Comparison of ENCODE assay signal across 7 cellular contexts in the genomic region with DNA sequence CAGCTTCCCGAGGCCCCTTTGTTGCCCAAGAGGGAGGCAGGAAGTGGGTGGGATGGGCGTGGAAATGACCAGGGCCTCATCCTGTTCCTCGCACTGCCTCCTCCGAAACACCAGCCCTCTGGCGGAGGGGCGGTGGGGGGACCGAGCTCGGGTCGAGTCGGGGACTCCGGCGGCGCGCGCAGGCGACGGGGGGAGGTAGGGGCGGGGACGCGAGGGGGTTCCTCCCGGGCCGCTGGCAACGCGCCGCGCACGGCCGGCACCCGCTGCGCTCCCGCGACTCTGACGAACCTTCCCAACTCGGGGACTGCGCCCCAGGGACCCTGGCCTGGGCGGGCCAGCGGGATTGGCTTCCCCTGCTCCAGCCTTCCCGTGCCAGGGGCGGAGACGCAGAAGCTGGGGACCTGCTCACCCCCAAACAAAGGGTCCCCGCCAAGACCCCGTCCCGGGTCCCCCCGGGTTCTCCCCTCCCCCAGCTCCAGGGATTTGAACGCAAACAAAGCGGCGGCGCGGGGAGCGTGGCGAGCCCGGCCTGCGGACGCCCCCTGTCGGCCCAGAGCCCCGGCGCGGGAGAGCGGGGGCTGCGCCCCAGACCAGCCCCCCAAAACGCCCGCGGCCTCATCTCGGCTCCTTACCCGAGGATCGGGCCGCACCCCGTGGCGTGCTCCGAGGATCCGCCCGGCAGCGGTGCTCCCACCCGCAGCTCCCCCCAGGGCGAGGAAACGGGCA. TPM values are rescaled to one million over a fixed set of nuclear protein-coding genes. Genes with fewer than 3 reads are reported as not detected.
DNase-seq lines count a peak whose midpoint lies in the region; ATAC-seq and TF ChIP-seq lines count a peak whose summit lies in the region.

No MANE protein-coding gene starts in this region.

- peak overlapping the region; percentile 96 for H4K91ac ChIP-seq in mesenchymal stem cell (ENCODE audit: low read length)

- no peak overlapping the region for H2AK5ac ChIP-seq in mesenchymal stem cell (ENCODE audit: low read length, severe bottlenecking)

- no peak overlapping the region for H2AFZ ChIP-seq in mesenchymal stem cell (ENCODE audit: low read depth, low read length)

- H2BK120ac ChIP-seq in mesenchymal stem cell (ENCODE audit: low read depth, low read length) = peak overlapping the region; percentile 97

- peak overlapping the region in 1 of 2 experiments; percentile 95 for H3K23ac ChIP-seq in mesenchymal stem cell (ENCODE audit: low read length in 2 of 2)

- POLR2A ChIA-PET in activated CD8-positive, alpha-beta T cell treated with anti-CD3 and anti-CD28 coated beads for 36 hours (lab: Charles Lee) = interaction anchor here (0.7 to 3.6 kb wide), 7 partner anchors 9 to 82 kb away, joined by 3 to 30 read pairs (median 3); partner anchors contain the start of gene ANKRD39

- peaks cover 8% of the 10 kb centered on the region for H3K36me3 Mint-ChIP-seq in activated CD8-positive, alpha-beta T cell treated with anti-CD3 and anti-CD28 coated beads for 36 hours (ENCODE audit: low read depth)
- peaks cover 26% of the 10 kb centered on the region for H3K36me3 Mint-ChIP-seq in endodermal cell (ENCODE audit: low read depth)
- peaks cover 31 to 42% of the 10 kb centered on the region in 2 donors for H3K36me3 Mint-ChIP-seq in stimulated activated naive B cell treated with anti-CD40 and anti-IgM and Interleukin-4, amounts not matched to agents 10 μg/mL and 1 μg/mL and 100 μg/mL, for 72 hours

- H3K27me3 Mint-ChIP-seq in activated CD8-positive, alpha-beta T cell treated with anti-CD3 and anti-CD28 coated beads for 36 hours = peaks cover 3% of the 10 kb centered on the region
- H3K27me3 Mint-ChIP-seq in endodermal cell (ENCODE audit: insufficient read depth) = no peaks in the 10 kb centered on the region
- H3K27me3 Mint-ChIP-seq in stimulated activated naive B cell treated with anti-CD40 and anti-IgM and Interleukin-4, amounts not matched to agents 10 μg/mL and 1 μg/mL and 100 μg/mL, for 72 hours = peaks cover 0 to 23% of the 10 kb centered on the region in 2 donors

- H3K18ac ChIP-seq in mesenchymal stem cell (ENCODE audit: low read depth in 1 of 2, low read length in 2 of 2) = peak overlapping the region; percentile 75 to 97

- 0% methylated on average over 15 to 76 of the region's 76 CpGs for WGBS in endodermal cell (ENCODE audit: insufficient coverage in 1 of 2, insufficient read length in 1 of 2), 2 experiments
- WGBS in mesenchymal stem cell = under 1% methylated on average over 26 of the region's 76 CpGs

- H3K9me3 ChIP-seq in endodermal cell (ENCODE audit: control insufficient read depth, low read length) (no peaks in the 10 kb centered on the region), mesenchymal stem cell (ENCODE audit: control insufficient read depth, low read length) (no peaks in the 10 kb centered on the region)

- no peaks in the 10 kb centered on the region for H3K9me3 Mint-ChIP-seq in activated CD8-positive, alpha-beta T cell treated with anti-CD3 and anti-CD28 coated beads for 36 hours
- H3K9me3 Mint-ChIP-seq in endodermal cell = no peaks in the 10 kb centered on the region
- no peaks in the 10 kb centered on the region for H3K9me3 Mint-ChIP-seq in stimulated activated naive B cell treated with anti-CD40 and anti-IgM and Interleukin-4, amounts not matched to agents 10 μg/mL and 1 μg/mL and 100 μg/mL, for 72 hours

- DNase-seq in NCI-H460 (ENCODE audit: extremely low read depth, low read depth) (peak; percentile 83), endodermal cell (peak; percentile 93), mesenchymal stem cell (peak; percentile 95)
- DNase-seq in activated CD8-positive, alpha-beta T cell treated with anti-CD3 and anti-CD28 coated beads for 36 hours = peak; percentile 81
- DNase-seq in stimulated activated naive B cell treated with anti-CD40 and anti-IgM and Interleukin-4, amounts not matched to agents 10 μg/mL and 1 μg/mL and 100 μg/mL, for 72 hours = peak; percentile 41

- H2BK12ac ChIP-seq in mesenchymal stem cell (ENCODE audit: low read length in 2 of 2) = no peak overlapping the region

- H3K36me3 ChIP-seq in endodermal cell (ENCODE audit: control insufficient read depth, insufficient read depth, low read length) (peaks cover 39% of the 10 kb centered on the region), mesenchymal stem cell (ENCODE audit: control insufficient read depth in 1 of 2, insufficient read depth in 2 of 2, low read depth in 1 of 2, low read length in 2 of 2) (peaks cover 36% of the 10 kb centered on the region in 2 experiments)

- CTCF ChIA-PET in activated CD8-positive, alpha-beta T cell treated with anti-CD3 and anti-CD28 coated beads for 36 hours (lab: Charles Lee) = interaction anchor here (0.9 to 7.1 kb wide), 10 partner anchors 8 to 244 kb away, joined by 3 to 61 read pairs (median 5); partner anchors contain the start of genes ANKRD36 and ANKRD39

- H2BK5ac ChIP-seq in mesenchymal stem cell (ENCODE audit: low read depth, low read length, poor library complexity, severe bottlenecking) = peak overlapping the region; percentile 87

- peak overlapping the region; percentile 19 to 95 for H3K14ac ChIP-seq in mesenchymal stem cell (ENCODE audit: low read length in 2 of 2)

- ATAC-seq in HG02798 (IDR thresholded peaks at IDR 0.05; ENCODE audit: poor library complexity, unreplicated experiment) = peak; percentile 51
- ATAC-seq in activated CD8-positive, alpha-beta T cell treated with anti-CD3 and anti-CD28 coated beads for 36 hours = peak; percentile 65
- ATAC-seq in stimulated activated naive B cell treated with anti-CD40 and anti-IgM and Interleukin-4, amounts not matched to agents 10 μg/mL and 1 μg/mL and 100 μg/mL, for 72 hours (replicated peaks) = peak; percentile 40 to 42

- H3K4me1 ChIP-seq in endodermal cell (ENCODE audit: control insufficient read depth, insufficient read depth, low read length) (peaks cover 11% of the 10 kb centered on the region), mesenchymal stem cell (ENCODE audit: control insufficient read depth, insufficient read depth, low read depth, low read length) (peaks cover 25% of the 10 kb centered on the region)

- peaks cover 38% of the 10 kb centered on the region for H3K4me1 Mint-ChIP-seq in activated CD8-positive, alpha-beta T cell treated with anti-CD3 and anti-CD28 coated beads for 36 hours (ENCODE audit: low read depth)
- peaks cover 28% of the 10 kb centered on the region for H3K4me1 Mint-ChIP-seq in endodermal cell
- peaks cover 32 to 47% of the 10 kb centered on the region in 2 donors for H3K4me1 Mint-ChIP-seq in stimulated activated naive B cell treated with anti-CD40 and anti-IgM and Interleukin-4, amounts not matched to agents 10 μg/mL and 1 μg/mL and 100 μg/mL, for 72 hours

- H3K4me3 Mint-ChIP-seq in activated CD8-positive, alpha-beta T cell treated with anti-CD3 and anti-CD28 coated beads for 36 hours = peak overlapping the region; percentile 78
- peak overlapping the region; percentile 83 for H3K4me3 Mint-ChIP-seq in endodermal cell
- H3K4me3 Mint-ChIP-seq in stimulated activated naive B cell treated with anti-CD40 and anti-IgM and Interleukin-4, amounts not matched to agents 10 μg/mL and 1 μg/mL and 100 μg/mL, for 72 hours = peak overlapping the region; percentile 80 to 85

- intact Hi-C loops in activated CD8-positive, alpha-beta T cell treated with anti-CD3 and anti-CD28 coated beads for 36 hours (cut with micrococcal nuclease) = no loop called here

- H3K27ac Mint-ChIP-seq in activated CD8-positive, alpha-beta T cell treated with anti-CD3 and anti-CD28 coated beads for 36 hours = peak overlapping the region; percentile 82
- H3K27ac Mint-ChIP-seq in endodermal cell = peak overlapping the region; percentile 92
- H3K27ac Mint-ChIP-seq in stimulated activated naive B cell treated with anti-CD40 and anti-IgM and Interleukin-4, amounts not matched to agents 10 μg/mL and 1 μg/mL and 100 μg/mL, for 72 hours = peak overlapping the region; percentile 88

- H3K4me2 ChIP-seq in mesenchymal stem cell (ENCODE audit: low read length, poor library complexity, severe bottlenecking) = peak overlapping the region; percentile 78

- peak overlapping the region; percentile 50 to 93 for H3K4ac ChIP-seq in mesenchymal stem cell (ENCODE audit: low read depth in 1 of 2, low read length in 2 of 2)

- peak overlapping the region; percentile 98 for H3K27ac ChIP-seq in endodermal cell (ENCODE audit: low read depth, low read length)
- peak overlapping the region; percentile 90 for H3K27ac ChIP-seq in mesenchymal stem cell (ENCODE audit: low read length, poor library complexity, severe bottlenecking)

- peak overlapping the region; percentile 93 for H3K4me3 ChIP-seq in endodermal cell (ENCODE audit: low read length)
- peak overlapping the region; percentile 76 to 91 for H3K4me3 ChIP-seq in mesenchymal stem cell (ENCODE audit: insufficient read depth in 1 of 2, low read depth in 1 of 2, low read length in 2 of 2)

- H3K27me3 ChIP-seq in endodermal cell (ENCODE audit: control insufficient read depth, insufficient read depth, low read length, poor library complexity, severe bottlenecking) = no peaks in the 10 kb centered on the region
- peaks cover 0 to 6% of the 10 kb centered on the region in 2 experiments for H3K27me3 ChIP-seq in mesenchymal stem cell (ENCODE audit: control insufficient read depth in 1 of 2, insufficient read depth in 1 of 2, low read length in 2 of 2)

- peak overlapping the region; percentile 99 for H4K8ac ChIP-seq in mesenchymal stem cell (ENCODE audit: low read length)

- peak overlapping the region; percentile 78 for H2BK15ac ChIP-seq in mesenchymal stem cell (ENCODE audit: low read depth, poor library complexity, severe bottlenecking)

- peak overlapping the region; percentile 96 for H3K9ac ChIP-seq in endodermal cell (ENCODE audit: extremely low read depth, low read length, poor library complexity, severe bottlenecking)
- peak overlapping the region; percentile 92 for H3K9ac ChIP-seq in mesenchymal stem cell (ENCODE audit: low read length)

- peaks cover 21% of the 10 kb centered on the region for H3K79me1 ChIP-seq in mesenchymal stem cell (replicated peaks; ENCODE audit: low read length, poor library complexity, severe bottlenecking)

- TF ChIP-seq CTCF in GM12872 (IDR thresholded peaks at IDR 0.05; ENCODE audit: insufficient read depth, low read depth, low read length) (peak; percentile 67), endodermal cell (conservative IDR thresholded peaks at IDR 0.05) (peak; percentile 85)
- peak; percentile 62 for TF ChIP-seq CTCF in activated CD8-positive, alpha-beta T cell treated with anti-CD3 and anti-CD28 coated beads for 36 hours (IDR thresholded peaks at IDR 0.05)

RNA-seq across cellular contexts. Expression of gene SEMA4C, which starts 1.2 kb away (rescaled TPM):
- total RNA-seq in NCI-H460 (2014; rRNA removed; shearing (Covaris generic)) = 19.9 and 21.1 TPM in 2 replicates
- polyA plus RNA-seq in NCI-H460 (2014; cell fraction: nucleus; rRNA removed) = 34.8 and 51.6 TPM in 2 replicates
- total RNA-seq in activated CD8-positive, alpha-beta T cell treated with anti-CD3 and anti-CD28 coated beads for 36 hours = 10 to 100 TPM; 10.4 to 12.4 TPM
- total RNA-seq in endodermal cell = 10 to 100 TPM; 82.5 to 92.1 TPM
- 76.4 TPM for polyA plus RNA-seq in endodermal cell (2013, experiment 1 of 2)
- polyA plus RNA-seq in endodermal cell (2013, experiment 2 of 2) = 67.9 TPM
- polyA plus RNA-seq in mesenchymal stem cell (2013, experiment 1 of 2) = 20.2 TPM
- 20.7 TPM for polyA plus RNA-seq in mesenchymal stem cell (2013, experiment 2 of 2)

RNA-seq across cellular contexts. Expression of gene ANKRD39, which starts 10.9 kb away (rescaled TPM):
- total RNA-seq in NCI-H460 (2014; rRNA removed; shearing (Covaris generic)) = 13.2 and 15.1 TPM in 2 replicates
- polyA plus RNA-seq in NCI-H460 (2014; cell fraction: nucleus; rRNA removed) = 51.1 and 55.6 TPM in 2 replicates
- 10 to 100 TPM; 22.6 TPM for total RNA-seq in activated CD8-positive, alpha-beta T cell treated with anti-CD3 and anti-CD28 coated beads for 36 hours
- 10 to 100 TPM; 14.6 to 16.7 TPM for total RNA-seq in endodermal cell
- polyA plus RNA-seq in endodermal cell (2013, experiment 1 of 2) = 13.0 TPM
- 14.1 TPM for polyA plus RNA-seq in endodermal cell (2013, experiment 2 of 2)
- polyA plus RNA-seq in mesenchymal stem cell (2013, experiment 1 of 2) = 11.8 TPM
- 10.8 TPM for polyA plus RNA-seq in mesenchymal stem cell (2013, experiment 2 of 2)

RNA-seq across cellular contexts. Expression of gene ANKRD23, which starts 24.9 kb away (rescaled TPM):
- 4.6 and 5.3 TPM in 2 replicates for total RNA-seq in NCI-H460 (2014; rRNA removed; shearing (Covaris generic))
- polyA plus RNA-seq in NCI-H460 (2014; cell fraction: nucleus; rRNA removed) = 16.2 and 21.3 TPM in 2 replicates
- total RNA-seq in activated CD8-positive, alpha-beta T cell treated with anti-CD3 and anti-CD28 coated beads for 36 hours = 1 to 10 TPM; 5.3 to 5.7 TPM
- total RNA-seq in endodermal cell = 1 to 10 TPM; 2.6 to 3.6 TPM
- polyA plus RNA-seq in endodermal cell (2013, experiment 1 of 2) = 3.5 TPM
- polyA plus RNA-seq in endodermal cell (2013, experiment 2 of 2) = 2.6 TPM
- 0.81 TPM for polyA plus RNA-seq in mesenchymal stem cell (2013, experiment 1 of 2)
- polyA plus RNA-seq in mesenchymal stem cell (2013, experiment 2 of 2) = 0.89 TPM

RNA-seq across cellular contexts. Expression of gene CNNM3, which starts 52.6 kb away (rescaled TPM):
- 8.3 and 10.5 TPM in 2 replicates for total RNA-seq in NCI-H460 (2014; rRNA removed; shearing (Covaris generic))
- polyA plus RNA-seq in NCI-H460 (2014; cell fraction: nucleus; rRNA removed) = 8.1 and 12.0 TPM in 2 replicates
- total RNA-seq in activated CD8-positive, alpha-beta T cell treated with anti-CD3 and anti-CD28 coated beads for 36 hours = 10 to 100 TPM; 15.8 to 19.3 TPM
- 10 to 100 TPM; 33.1 to 34.8 TPM for total RNA-seq in endodermal cell
- polyA plus RNA-seq in endodermal cell (2013, experiment 1 of 2) = 16.5 TPM
- 14.9 TPM for polyA plus RNA-seq in endodermal cell (2013, experiment 2 of 2)
- polyA plus RNA-seq in mesenchymal stem cell (2013, experiment 1 of 2) = 3.8 TPM
- polyA plus RNA-seq in mesenchymal stem cell (2013, experiment 2 of 2) = 3.8 TPM

Comparison
In these comparisons a context has a peak if more than half of its experiments do, and no peak if none do; other contexts are left out.
1. Peak in every context shown above with its lines: DNase-seq, ATAC-seq, H3K4me3 ChIP-seq and H3K27ac ChIP-seq.
2. DNase-seq: peak in every context shown above with its lines; median percentile 95 in mesenchymal stem cell; 93 in endodermal cell; 83 in NCI-H460; 81 in activated CD8-positive, alpha-beta T cell treated with anti-CD3 and anti-CD28 coated beads for 36 hours; 41 in stimulated activated naive B cell treated with anti-CD40 and anti-IgM and Interleukin-4, amounts not matched to agents 10 μg/mL and 1 μg/mL and 100 μg/mL, for 72 hours.